14 cellular contexts compared by ENCODE assay signal in the genomic region with DNA sequence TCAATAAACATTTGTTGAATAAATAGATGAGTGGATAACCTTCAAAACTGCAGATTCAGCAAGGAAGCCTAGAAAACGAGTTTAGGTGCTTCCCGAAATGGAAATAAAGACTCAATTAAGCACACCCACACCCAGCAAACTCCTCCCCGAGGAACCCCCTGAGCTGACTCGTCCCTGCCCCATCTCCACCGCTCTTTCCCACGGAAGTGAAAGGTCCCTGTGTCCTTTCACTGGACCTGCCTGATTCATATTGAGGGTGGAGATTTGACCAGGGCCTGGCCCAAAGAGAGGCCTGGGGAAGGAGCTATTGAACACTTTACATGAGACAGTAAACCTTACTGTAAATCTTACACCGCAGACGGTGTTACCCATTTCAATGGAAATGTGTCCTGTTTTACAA.
DNase-seq lines count a peak whose midpoint lies in the region; ATAC-seq and TF ChIP-seq lines count a peak whose summit lies in the region.
"Had no signal": no experiment of that assay in that cellular context is flagged by ENCODE, and none has a peak within 500 bp of the region (broad histone marks: within the 10 kb centered on the region; RNA-seq: fewer than 3 reads in every experiment).

No MANE protein-coding gene starts in this region.

- no peaks in the 10 kb centered on the region for H3K36me3 Mint-ChIP-seq in natural killer cell treated with Interleukin-12 subunit alpha and Interleukin-12 subunit beta and Interleukin-15 and Interleukin-18, amount 100 ng/mL, for 72 hours
- no peaks in the 10 kb centered on the region for H3K36me3 Mint-ChIP-seq in natural killer cell
- H3K36me3 Mint-ChIP-seq: CD4-positive, alpha-beta memory T cell had no signal

- peak; percentile 13 for DNase-seq in natural killer cell treated with Interleukin-12 subunit alpha and Interleukin-12 subunit beta and Interleukin-15 and Interleukin-18, amount 100 ng/mL, for 72 hours (ENCODE audit: low spot score)
- DNase-seq in natural killer cell (no peak), islet precursor cell (peak; percentile 32), posterior vena cava (ENCODE audit: low spot score) (peak; percentile 19), NCI-H82 (lab: John Stamatoyannopoulos, UW) (no peak)
- DNase-seq in stimulated activated CD4-positive, alpha-beta T cell treated with anti-CD3 and anti-CD28 coated beads, Interleukin-2, amount 100 ng/mL, for 48 hours: no peak
- DNase-seq: BE2C; CD4-positive, alpha-beta memory T cell; DMS153; DMS79 treated with DMSO at 0.1 percent for 48 hours; EL; GM23248 had no signal

- peaks cover 13 to 21% of the 10 kb centered on the region in 2 donors for H3K27me3 Mint-ChIP-seq in natural killer cell treated with Interleukin-12 subunit alpha and Interleukin-12 subunit beta and Interleukin-15 and Interleukin-18, amount 100 ng/mL, for 72 hours
- peaks cover 0 to 5% of the 10 kb centered on the region in 2 donors for H3K27me3 Mint-ChIP-seq in natural killer cell (ENCODE audit: low read depth in 2 of 2)

- no peak overlapping the region for H3K27ac Mint-ChIP-seq in natural killer cell treated with Interleukin-12 subunit alpha and Interleukin-12 subunit beta and Interleukin-15 and Interleukin-18, amount 100 ng/mL, for 72 hours
- H3K27ac Mint-ChIP-seq in natural killer cell: no peak overlapping the region
- H3K27ac Mint-ChIP-seq: CD4-positive, alpha-beta memory T cell had no signal

- no peaks in the 10 kb centered on the region for H3K9me3 Mint-ChIP-seq in natural killer cell treated with Interleukin-12 subunit alpha and Interleukin-12 subunit beta and Interleukin-15 and Interleukin-18, amount 100 ng/mL, for 72 hours
- no peaks in the 10 kb centered on the region for H3K9me3 Mint-ChIP-seq in natural killer cell

- intact Hi-C loops in natural killer cell (cut with micrococcal nuclease): no loop called here
- intact Hi-C loops in posterior vena cava (cut with DNase I): no loop called here

- no peak for TF ChIP-seq CTCF in natural killer cell (IDR thresholded peaks at IDR 0.05)

- ATAC-seq in natural killer cell treated with Interleukin-12 subunit alpha and Interleukin-12 subunit beta and Interleukin-15 and Interleukin-18, amount 100 ng/mL, for 72 hours: no peak
- ATAC-seq in natural killer cell: no peak
- no peak for ATAC-seq in HG02884 (IDR thresholded peaks at IDR 0.05; ENCODE audit: unreplicated experiment)
- ATAC-seq: A549 had no signal

- H3K4me1 Mint-ChIP-seq in natural killer cell treated with Interleukin-12 subunit alpha and Interleukin-12 subunit beta and Interleukin-15 and Interleukin-18, amount 100 ng/mL, for 72 hours (ENCODE audit: low read depth in 2 of 2): no peaks in the 10 kb centered on the region
- H3K4me1 Mint-ChIP-seq in natural killer cell: no peaks in the 10 kb centered on the region
- H3K4me1 Mint-ChIP-seq: CD4-positive, alpha-beta memory T cell had no signal

- no peak overlapping the region for H3K4me3 Mint-ChIP-seq in natural killer cell treated with Interleukin-12 subunit alpha and Interleukin-12 subunit beta and Interleukin-15 and Interleukin-18, amount 100 ng/mL, for 72 hours
- no peak overlapping the region for H3K4me3 Mint-ChIP-seq in natural killer cell
- H3K4me3 Mint-ChIP-seq: CD4-positive, alpha-beta memory T cell had no signal

Comparison
In these comparisons a context has a peak if more than half of its experiments do, and no peak if none do; other contexts are left out.
1. DNase-seq: peak in natural killer cell treated with Interleukin-12 subunit alpha and Interleukin-12 subunit beta and Interleukin-15 and Interleukin-18, amount 100 ng/mL, for 72 hours (single experiment), islet precursor cell (single experiment) and posterior vena cava (single experiment); none in natural killer cell (single experiment), NCI-H82 (single experiment) and stimulated activated CD4-positive, alpha-beta T cell treated with anti-CD3 and anti-CD28 coated beads, Interleukin-2, amount 100 ng/mL, for 48 hours (0 of 2).